ENCODE assay signal across 20 cellular contexts in genomic region chr7:150806863-150807262, GRCh38. TPM values are rescaled to one million over a fixed set of nuclear protein-coding genes. Genes with fewer than 3 reads are reported as not detected.
A peak's percentile ranks its signal among the peaks of the same experiment; 100 is the strongest.
DNase-seq lines count a peak whose midpoint lies in the region; ATAC-seq, FAIRE-seq and TF ChIP-seq lines count a peak whose summit lies in the region.
"Had no signal": no experiment of that assay in that cellular context is flagged by ENCODE, and none has a peak within 500 bp of the region (broad histone marks: within the 10 kb centered on the region; RNA-seq: fewer than 3 reads in every experiment).

No MANE protein-coding gene starts in this region.

- H2AFZ ChIP-seq in K562 (ENCODE audit: low read depth, low read length), result no peak overlapping the region
- H2AFZ ChIP-seq in hepatocyte, result no peak overlapping the region

- 0% methylated on average over 2 of the region's 2 CpGs for WGBS in K562 (ENCODE audit: insufficient coverage, low coverage, missing lambda C conversion rate)
- WGBS in hepatocyte (ENCODE audit: low lambda C conversion rate, missing lambda C conversion rate), result 70% methylated on average over 2 of the region's 2 CpGs

- no peak for TF ChIP-seq POLR2A in K562 (conservative IDR thresholded peaks at IDR 0.05)

- TF ChIP-seq RAD21 in K562 (CRISPR knock-in tag; conservative IDR thresholded peaks at IDR 0.05 in 1 of 2, IDR thresholded peaks at IDR 0.05 in 1 of 2), result peak in 1 of 2 experiments; percentile 22; a peak in 1 of 4 replicates

- H3K4me3 ChIP-seq in HFF-Myc (replicated peaks; ENCODE audit: low read depth, low read length) (no peak overlapping the region), K562 (no peak overlapping the region), hepatocyte (no peak overlapping the region)
- H3K4me3 ChIP-seq: GM12878, HAP-1 had no signal

- H3K27me3 ChIP-seq in K562 (ENCODE audit: control insufficient read depth in 2 of 2, insufficient read depth in 2 of 2, low read length in 2 of 2) (peaks cover 23 to 38% of the 10 kb centered on the region in 2 experiments; a peak in 4 of 5 replicates), hepatocyte (peaks cover 2% of the 10 kb centered on the region)

- FAIRE-seq in K562 (lab: Jason Lieb, UNC), result no peak
- FAIRE-seq: GM12878 had no signal

- no peak for TF ChIP-seq EP300 in K562 (IDR thresholded peaks at IDR 0.05; ENCODE audit: low read length)

- no peaks in the 10 kb centered on the region for H3K9me1 ChIP-seq in K562 (ENCODE audit: control insufficient read depth, insufficient read depth, low read length)

- TF ChIP-seq CTCF in HFF-Myc (IDR thresholded peaks at IDR 0.05; ENCODE audit: low read depth, low read length, missing control alignments) (peak; percentile 5), K562 (IDR thresholded peaks at IDR 0.05 in 2 of 3, conservative IDR thresholded peaks at IDR 0.05 in 1 of 3; ENCODE audit: insufficient read depth in 2 of 3, low read depth in 1 of 3, low read length in 3 of 3) (peak; percentile 5 to 39 (median 17); a peak in 3 of 6 replicates), hepatocyte (IDR thresholded peaks at IDR 0.05; ENCODE audit: poor library complexity) (no peak)

- no peaks in the 10 kb centered on the region; the same call in 1 of the 2 replicates for H3K9me3 ChIP-seq in K562 (replicated peaks; ENCODE audit: control insufficient read depth, insufficient read depth, low read depth, low read length)
- H3K9me3 ChIP-seq in hepatocyte (ENCODE audit: low read depth), result no peaks in the 10 kb centered on the region
- H3K9me3 ChIP-seq: HAP-1 had no signal

- ATAC-seq in K562 (no peak), GM21723 (IDR thresholded peaks at IDR 0.05; ENCODE audit: unreplicated experiment) (no peak)
- ATAC-seq in activated naive CD4-positive, alpha-beta T cell treated with anti-CD3 and anti-CD28 coated beads, Interleukin-2, amount 50 U/mL, for 72 hours, result no peak
- ATAC-seq: GM12878 had no signal

- H3K4me2 ChIP-seq in K562 (ENCODE audit: insufficient read depth, low read length) (no peak overlapping the region), hepatocyte (no peak overlapping the region)

- DNase-seq in DMS53 (lab: John Stamatoyannopoulos, UW), result peak; percentile 48
- no peak for DNase-seq in HFF-Myc (ENCODE audit: extremely low read depth, low read depth)
- DNase-seq in K562 (ENCODE audit: extremely low read depth in 1 of 4, low spot score in 3 of 4), result no peak
- DNase-seq in iPS-NIHi7 (ENCODE audit: extremely low spot score), result peak; percentile 30
- DNase-seq in hepatocyte (ENCODE audit: low spot score), result no peak
- no peak for DNase-seq in activated naive CD4-positive, alpha-beta T cell treated with anti-CD3 and anti-CD28 coated beads, Interleukin-2, amount 50 U/mL, for 72 hours (ENCODE audit: low spot score in 2 of 2)
- DNase-seq: Calu3; CD4-positive, alpha-beta memory T cell; DND-41; GDM1; NCI-H1417 treated with DMSO at 0.1 percent for 48 hours; NCI-H2029; NCI-H524; SHP77 had no signal

- no peaks in the 10 kb centered on the region for H3K36me3 ChIP-seq in K562 (ENCODE audit: control insufficient read depth, insufficient read depth, low read length)
- no peaks in the 10 kb centered on the region for H3K36me3 ChIP-seq in hepatocyte (replicated peaks; ENCODE audit: insufficient read depth, low read depth)
- H3K36me3 ChIP-seq: HAP-1 had no signal

- intact Hi-C loops in K562 (cut with micrococcal nuclease), result no loop called here

- POLR2A ChIA-PET in K562 (lab: Yijun Ruan, JAX), result no interaction called here

- H3K9me2 ChIP-seq in hepatocyte (replicated peaks; ENCODE audit: insufficient read depth), result no peaks in the 10 kb centered on the region

- H3K4me1 ChIP-seq in K562 (replicated peaks in 1 of 2; ENCODE audit: control insufficient read depth in 2 of 2, insufficient read depth in 2 of 2, low read length in 2 of 2) (no peaks in the 10 kb centered on the region), hepatocyte (ENCODE audit: insufficient read depth) (peaks cover 5% of the 10 kb centered on the region)
- H3K4me1 ChIP-seq: HAP-1 had no signal

- no TSS peak for BruUV-seq in K562 (replicated peaks; lab: Mats Ljungman, UMichigan)

- H3K79me2 ChIP-seq in K562 (ENCODE audit: control insufficient read depth, insufficient read depth, low read length) (no peaks in the 10 kb centered on the region), hepatocyte (no peaks in the 10 kb centered on the region)

- H3K36me3 Mint-ChIP-seq in activated naive CD4-positive, alpha-beta T cell treated with anti-CD3 and anti-CD28 coated beads, Interleukin-2, amount 50 U/mL, for 72 hours, result peaks cover 4 to 18% of the 10 kb centered on the region in 2 donors

- CTCF ChIA-PET in K562 (lab: Yijun Ruan, JAX; ENCODE audit: low intra/inter-chr PET ratio), result interaction anchor here (1.3 kb wide), 1 partner anchor 29 kb away, joined by 3 read pairs; no protein-coding TSS in a partner anchor

- in situ Hi-C loops in K562 (cut with MboI), result no loop called here

- H3K9ac ChIP-seq in K562 (ENCODE audit: insufficient read depth in 1 of 2, low read depth in 2 of 2, low read length in 2 of 2), result no peak overlapping the region

- H3K9me3 Mint-ChIP-seq in activated naive CD4-positive, alpha-beta T cell treated with anti-CD3 and anti-CD28 coated beads, Interleukin-2, amount 50 U/mL, for 72 hours, result peaks cover 4 to 5% of the 10 kb centered on the region in 2 donors
- H3K9me3 Mint-ChIP-seq: T-helper 1 cell treated with Interleukin-12 subunit alpha and Interleukin-12 subunit beta and Interleukin-4 antibody, amounts not matched to agents 30 μg/mL and 1 μg/mL, for 36 hours had no signal

- H4K20me1 ChIP-seq in K562 (replicated peaks; ENCODE audit: control insufficient read depth, insufficient read depth, low read length) (no peaks in the 10 kb centered on the region), hepatocyte (ENCODE audit: insufficient read depth, poor library complexity, severe bottlenecking) (no peaks in the 10 kb centered on the region)

- no peak overlapping the region for H3K27ac Mint-ChIP-seq in activated naive CD4-positive, alpha-beta T cell treated with anti-CD3 and anti-CD28 coated beads, Interleukin-2, amount 50 U/mL, for 72 hours
- H3K27ac Mint-ChIP-seq: CD4-positive, alpha-beta memory T cell; T-helper 1 cell treated with Interleukin-12 subunit alpha and Interleukin-12 subunit beta and Interleukin-4 antibody, amounts not matched to agents 30 μg/mL and 1 μg/mL, for 36 hours had no signal

- no peak overlapping the region for H3K27ac ChIP-seq in K562 (ENCODE audit: extremely low read depth, low read depth, low read length)
- no peak overlapping the region for H3K27ac ChIP-seq in hepatocyte

RNA-seq across cellular contexts. Expression of gene TMEM176A, which starts 6.3 kb away (rescaled TPM):
- not detected in 2 replicates for total RNA-seq in K562 (2011; cell fraction: chromatin; rRNA removed; ENCODE audit: low replicate concordance)
- not detected in 2 replicates for total RNA-seq in K562 (2011; cell fraction: nucleolus; rRNA removed)
- total RNA-seq in K562 (2011; cell fraction: nucleoplasm; rRNA removed), result not detected in 2 replicates
- total RNA-seq in K562 (2014; rRNA removed), result not detected in 2 replicates
- not detected in 2 replicates for total RNA-seq in K562 (2014; rRNA removed; fragmentation: Illumina TruSeq; extraction: Trizol)
- not detected in 2 replicates for total RNA-seq in K562 (2015; rRNA removed; fragmentation: Illumina TruSeq; extraction: Trizol)
- 0.31 TPM in 1 of 2 replicates, not detected in the other for total RNA-seq in K562 (2021)
- polyA plus RNA-seq in K562 (2011; rRNA removed), result not detected in 2 replicates
- 0.04 TPM in 1 of 2 replicates, not detected in the other for polyA plus RNA-seq in K562 (2011; cell fraction: cytosol; rRNA removed)
- 0.27 TPM in 1 of 2 replicates, not detected in the other for polyA plus RNA-seq in K562 (2011; cell fraction: nucleus; rRNA removed)
- polyA plus RNA-seq in K562 (2012), result 0.27 and 0.32 TPM in 2 replicates
- not detected in 2 replicates for polyA plus RNA-seq in K562 (2014; fragmentation: Illumina TruSeq; extraction: Trizol)
- polyA plus RNA-seq in K562 (2014; fragmentation: Nextera tagmentation; extraction: Ambion mirVana), result not detected
- not detected in 2 replicates for polyA plus RNA-seq in K562 (2014; rRNA removed)
- not detected in 2 replicates for polyA minus RNA-seq in K562 (2011; rRNA and poly(A)+ RNA removed)
- polyA minus RNA-seq in K562 (2011; cell fraction: cytosol; rRNA and poly(A)+ RNA removed), result not detected in 2 replicates
- not detected in 2 replicates for polyA minus RNA-seq in K562 (2011; cell fraction: nucleus; rRNA and poly(A)+ RNA removed)
- 202 and 224 TPM in 2 replicates for total RNA-seq in hepatocyte
- polyA plus RNA-seq in hepatocyte, result 242 and 343 TPM in 2 replicates
- not detected for total RNA-seq in activated naive CD4-positive, alpha-beta T cell treated with anti-CD3 and anti-CD28 coated beads, Interleukin-2, amount 50 U/mL, for 72 hours
- total RNA-seq: GM12878, HT1080 had no signal
- polyA plus RNA-seq: BJ, GM12878 had no signal

RNA-seq across cellular contexts. Expression of gene TMEM176B, which starts 6.7 kb away (rescaled TPM):
- not detected in 2 replicates for total RNA-seq in K562 (2011; cell fraction: chromatin; rRNA removed; ENCODE audit: low replicate concordance)
- total RNA-seq in K562 (2011; cell fraction: nucleolus; rRNA removed), result not detected in 2 replicates
- not detected in 2 replicates for total RNA-seq in K562 (2011; cell fraction: nucleoplasm; rRNA removed)
- total RNA-seq in K562 (2014; rRNA removed) (not detected in 2 replicates), K562 (2014; rRNA removed; fragmentation: Illumina TruSeq; extraction: Trizol) (not detected in 2 replicates), K562 (2015; rRNA removed; fragmentation: Illumina TruSeq; extraction: Trizol) (0.15 TPM in 1 of 2 replicates, not detected in the other), K562 (2021) (0.60 and 0.76 TPM in 2 replicates), hepatocyte (200 and 263 TPM in 2 replicates)
- polyA plus RNA-seq in K562 (2011; rRNA removed) (not detected in 2 replicates), K562 (2014; fragmentation: Illumina TruSeq; extraction: Trizol) (not detected in 2 replicates), K562 (2014; fragmentation: Nextera tagmentation; extraction: Ambion mirVana) (not detected), K562 (2014; rRNA removed) (0.19 TPM in 1 of 2 replicates, not detected in the other), hepatocyte (175 and 204 TPM in 2 replicates)
- not detected in 2 replicates for polyA plus RNA-seq in K562 (2011; cell fraction: cytosol; rRNA removed)
- polyA plus RNA-seq in K562 (2011; cell fraction: nucleus; rRNA removed), result not detected in 2 replicates
- 0.21 and 0.69 TPM in 2 replicates for polyA plus RNA-seq in K562 (2012)
- not detected in 2 replicates for polyA minus RNA-seq in K562 (2011; rRNA and poly(A)+ RNA removed)
- polyA minus RNA-seq in K562 (2011; cell fraction: cytosol; rRNA and poly(A)+ RNA removed), result not detected in 2 replicates
- polyA minus RNA-seq in K562 (2011; cell fraction: nucleus; rRNA and poly(A)+ RNA removed), result not detected in 2 replicates
- not detected for total RNA-seq in activated naive CD4-positive, alpha-beta T cell treated with anti-CD3 and anti-CD28 coated beads, Interleukin-2, amount 50 U/mL, for 72 hours
- total RNA-seq: HT1080 had no signal
- polyA plus RNA-seq: BJ; CD4-positive, alpha-beta memory T cell had no signal

RNA-seq across cellular contexts. Expression of gene AOC1, which starts 45.5 kb away (rescaled TPM):
- total RNA-seq in K562 (2011; cell fraction: chromatin; rRNA removed; ENCODE audit: low replicate concordance), result not detected in 2 replicates
- not detected in 2 replicates for total RNA-seq in K562 (2011; cell fraction: nucleolus; rRNA removed)
- total RNA-seq in K562 (2011; cell fraction: nucleoplasm; rRNA removed), result not detected in 2 replicates
- total RNA-seq in K562 (2014; rRNA removed) (not detected in 2 replicates), K562 (2014; rRNA removed; fragmentation: Illumina TruSeq; extraction: Trizol) (not detected in 2 replicates), K562 (2015; rRNA removed; fragmentation: Illumina TruSeq; extraction: Trizol) (not detected in 2 replicates), K562 (2021) (not detected in 2 replicates), hepatocyte (4.7 and 9.1 TPM in 2 replicates)
- polyA plus RNA-seq in K562 (2011; rRNA removed) (not detected in 2 replicates), K562 (2014; fragmentation: Illumina TruSeq; extraction: Trizol) (not detected in 2 replicates), K562 (2014; fragmentation: Nextera tagmentation; extraction: Ambion mirVana) (not detected), K562 (2014; rRNA removed) (not detected in 2 replicates), hepatocyte (5.9 and 6.6 TPM in 2 replicates)
- not detected in 2 replicates for polyA plus RNA-seq in K562 (2011; cell fraction: cytosol; rRNA removed)
- polyA plus RNA-seq in K562 (2011; cell fraction: nucleus; rRNA removed), result not detected in 2 replicates
- not detected in 2 replicates for polyA plus RNA-seq in K562 (2012)
- polyA minus RNA-seq in K562 (2011; rRNA and poly(A)+ RNA removed), result not detected in 2 replicates
- not detected in 2 replicates for polyA minus RNA-seq in K562 (2011; cell fraction: cytosol; rRNA and poly(A)+ RNA removed)
- polyA minus RNA-seq in K562 (2011; cell fraction: nucleus; rRNA and poly(A)+ RNA removed), result not detected in 2 replicates
- total RNA-seq in activated naive CD4-positive, alpha-beta T cell treated with anti-CD3 and anti-CD28 coated beads, Interleukin-2, amount 50 U/mL, for 72 hours, result not detected
- total RNA-seq: CD4-positive, alpha-beta memory T cell; GM12878; HT1080 had no signal
- polyA plus RNA-seq: BJ; CD4-positive, alpha-beta memory T cell had no signal

Comparison
In these comparisons a context has a peak if more than half of its experiments do, and no peak if none do; other contexts are left out.
1. DNase-seq: peak in DMS53 (single experiment) and iPS-NIHi7 (single experiment); none in HFF-Myc (single experiment), K562 (0 of 4), hepatocyte (single experiment) and activated naive CD4-positive, alpha-beta T cell treated with anti-CD3 and anti-CD28 coated beads, Interleukin-2, amount 50 U/mL, for 72 hours (0 of 2).
2. RNA of gene TMEM176A, which starts 6.3 kb away (total RNA-seq): 202 to 224 TPM in hepatocyte; 0.31 TPM in K562 and not detected in activated naive CD4-positive, alpha-beta T cell treated with anti-CD3 and anti-CD28 coated beads, Interleukin-2, amount 50 U/mL, for 72 hours; every median in the first group is over 100 times any median in the second.
3. RNA of gene TMEM176B, which starts 6.7 kb away (total RNA-seq): 200 to 263 TPM in hepatocyte; not detected in activated naive CD4-positive, alpha-beta T cell treated with anti-CD3 and anti-CD28 coated beads, Interleukin-2, amount 50 U/mL, for 72 hours and 0.15 to 0.76 TPM in K562; every median in the first group is over 100 times any median in the second.